ENCODE assay signal across 8 cellular contexts in genomic region chr19:5621311-5621944, GRCh38. TPM values are rescaled to one million over a fixed set of nuclear protein-coding genes. Genes with fewer than 3 reads are reported as not detected.
DNase-seq lines count a peak whose midpoint lies in the region; ATAC-seq and TF ChIP-seq lines count a peak whose summit lies in the region.

No MANE protein-coding gene starts in this region.

- peaks cover 6% of the 10 kb centered on the region for H3K36me3 Mint-ChIP-seq in glutamatergic neuron (ENCODE audit: unreplicated experiment)

- no peak for ATAC-seq in HG02852 (IDR thresholded peaks at IDR 0.05; ENCODE audit: unreplicated experiment)

- H3K27ac Mint-ChIP-seq in glutamatergic neuron (ENCODE audit: unreplicated experiment), result peak overlapping the region; percentile 82

- H3K4me3 ChIP-seq in GM12864 (ENCODE audit: low read depth, low read length), result peak overlapping the region; percentile 95
- H3K4me3 ChIP-seq in WERI-Rb-1 (ENCODE audit: low read depth, low read length), result peak overlapping the region; percentile 78
- peak overlapping the region; percentile 99 for H3K4me3 ChIP-seq in retinal pigment epithelial cell (ENCODE audit: low read length)

- H3K9me3 ChIP-seq in WERI-Rb-1 (ENCODE audit: severe bottlenecking), result no peaks in the 10 kb centered on the region

- no peak for TF ChIP-seq CTCF in GM12864 (IDR thresholded peaks at IDR 0.05; ENCODE audit: low read depth, low read length, missing control alignments)
- TF ChIP-seq CTCF in WERI-Rb-1 (IDR thresholded peaks at IDR 0.05; ENCODE audit: low read depth, low read length), result no peak
- no peak for TF ChIP-seq CTCF in glutamatergic neuron (IDR thresholded peaks at IDR 0.05; ENCODE audit: partially characterized antibody, unreplicated experiment)
- TF ChIP-seq CTCF in retinal pigment epithelial cell (conservative IDR thresholded peaks at IDR 0.05; ENCODE audit: low read depth, low read length), result no peak

- peaks cover 7% of the 10 kb centered on the region for H3K9me3 Mint-ChIP-seq in glutamatergic neuron (ENCODE audit: unreplicated experiment)

- H3K27me3 ChIP-seq in WERI-Rb-1 (ENCODE audit: insufficient read depth, low read depth, severe bottlenecking), result no peaks in the 10 kb centered on the region

- peak overlapping the region; percentile 97 for H3K4me3 Mint-ChIP-seq in glutamatergic neuron (ENCODE audit: unreplicated experiment)

- peaks cover 78% of the 10 kb centered on the region for H3K36me3 ChIP-seq in WERI-Rb-1

- no peak for DNase-seq in GM12864 (ENCODE audit: low read depth)
- no peak for DNase-seq in WERI-Rb-1
- no peak for DNase-seq in glutamatergic neuron
- no peak for DNase-seq in retinal pigment epithelial cell (ENCODE audit: low read depth)
- no peak for DNase-seq in NCI-H1436 treated with DMSO at 0.1 percent for 48 hours (lab: John Stamatoyannopoulos, UW)
- DNase-seq in NCI-H69 (lab: John Stamatoyannopoulos, UW), result no peak
- no peak for DNase-seq in COLO829 (ENCODE audit: low spot score)

- peak overlapping the region; percentile 97 for H3K27ac ChIP-seq in WERI-Rb-1

- H3K27me3 Mint-ChIP-seq in glutamatergic neuron (ENCODE audit: unreplicated experiment), result peaks cover 9% of the 10 kb centered on the region

- H3K4me1 Mint-ChIP-seq in glutamatergic neuron (ENCODE audit: low read depth, unreplicated experiment), result peaks cover 22% of the 10 kb centered on the region

RNA-seq across cellular contexts. Expression of gene SAFB2, which starts 1.1 kb away (rescaled TPM):
- total RNA-seq in glutamatergic neuron (ENCODE audit: unreplicated experiment), result 70.9 TPM

RNA-seq across cellular contexts. Expression of gene SAFB, which starts 1.5 kb away (rescaled TPM):
- total RNA-seq in glutamatergic neuron (ENCODE audit: unreplicated experiment), result 133 TPM

RNA-seq across cellular contexts. Expression of gene TINCR, which starts 53.7 kb away (rescaled TPM):
- total RNA-seq in glutamatergic neuron (ENCODE audit: unreplicated experiment), result 1.0 TPM

RNA-seq across cellular contexts. Expression of gene MICOS13, which starts 58.9 kb away (rescaled TPM):
- total RNA-seq in glutamatergic neuron (ENCODE audit: unreplicated experiment), result 22.8 TPM

RNA-seq across cellular contexts. Expression of gene HSD11B1L, which starts 59.4 kb away (rescaled TPM):
- 64.4 TPM for total RNA-seq in glutamatergic neuron (ENCODE audit: unreplicated experiment)
